ENCODE assay signal across 27 cellular contexts in the genomic region with DNA sequence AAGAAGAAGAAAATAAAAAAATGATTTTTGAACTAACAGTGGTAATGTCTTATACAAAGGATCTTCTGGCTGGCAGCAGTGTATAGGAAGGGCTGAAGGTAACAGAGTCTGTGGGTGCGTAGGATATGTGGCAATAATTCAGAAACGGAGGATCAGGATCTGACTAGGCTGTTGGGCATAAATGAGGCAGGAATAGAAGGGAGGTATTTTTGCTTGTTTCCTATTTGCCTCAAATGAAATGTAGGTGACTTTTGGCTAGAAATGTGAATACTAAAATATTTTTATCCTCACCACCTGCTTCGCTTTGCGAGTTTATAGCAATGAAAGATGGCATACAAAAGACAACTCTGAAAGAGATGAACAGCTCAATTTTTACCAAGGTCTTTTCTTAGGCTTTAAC.
"Had no signal": no experiment of that assay in that cellular context is flagged by ENCODE, and none has a peak within 500 bp of the region (broad histone marks: within the 10 kb centered on the region; RNA-seq: fewer than 3 reads in every experiment).

No MANE protein-coding gene starts in this region.

- H3K27ac Mint-ChIP-seq: natural killer cell treated with Interleukin-12 subunit alpha and Interleukin-12 subunit beta and Interleukin-15 and Interleukin-18, amount 100 ng/mL, for 72 hours; nephron progenitor cell; progenitor cell of endocrine pancreas; stimulated activated effector memory CD8-positive, alpha-beta T cell treated with anti-CD3 and anti-CD28 coated beads, Interleukin-12 subunit alpha, Interleukin-12 subunit beta, amount 100 ng/mL, for 72 hours; stimulated activated naive B cell treated with anti-CD40 and anti-IgM and Interleukin-4, amounts not matched to agents 10 μg/mL and 1 μg/mL and 100 μg/mL, for 72 hours; stimulated activated naive CD8-positive, alpha-beta T cell treated with anti-CD3 and anti-CD28 coated beads, Interleukin-15, Interleukin-2, amounts not matched to agents 100 ng/mL and 50 ng/mL, for 24 hours had no signal

- ATAC-seq: natural killer cell treated with Interleukin-12 subunit alpha and Interleukin-12 subunit beta and Interleukin-15 and Interleukin-18, amount 100 ng/mL, for 72 hours; pancreas; psoas muscle; right cardiac atrium; right lobe of liver; stimulated activated effector memory CD8-positive, alpha-beta T cell treated with anti-CD3 and anti-CD28 coated beads, Interleukin-12 subunit alpha, Interleukin-12 subunit beta, amount 100 ng/mL, for 72 hours; stimulated activated naive B cell treated with anti-CD40 and anti-IgM and Interleukin-4, amounts not matched to agents 10 μg/mL and 1 μg/mL and 100 μg/mL, for 72 hours had no signal

- DNase-seq: nephron progenitor cell; nucleus accumbens; pancreas; posterior cingulate gyrus; psoas muscle; right cardiac atrium; right lobe of liver; sigmoid colon; small intestine; stimulated activated CD4-positive, alpha-beta T cell treated with anti-CD3 and anti-CD28 coated beads, Interleukin-15, amount 100 ng/mL, for 24 hours; stimulated activated CD4-positive, alpha-beta T cell treated with anti-CD3 and anti-CD28 coated beads, Interleukin-2, amount 100 ng/mL, for 24 hours; stimulated activated CD4-positive, alpha-beta T cell treated with anti-CD3 and anti-CD28 coated beads, Interleukin-2, amount 100 ng/mL, for 48 hours; stimulated activated CD4-positive, alpha-beta T cell treated with anti-CD3 and anti-CD28 coated beads, Interleukin-4, amount 100 ng/mL, for 24 hours; stimulated activated naive B cell treated with anti-CD40 and anti-IgM and Interleukin-4, amounts not matched to agents 10 μg/mL and 1 μg/mL and 100 μg/mL, for 72 hours; stimulated activated naive CD4-positive, alpha-beta T cell treated with Interleukin-2 at 50 U/mL for 16 hours; stomach; thyroid gland; trophoblast cell; upper lobe of left lung had no signal

- H3K27me3 Mint-ChIP-seq: natural killer cell treated with Interleukin-12 subunit alpha and Interleukin-12 subunit beta and Interleukin-15 and Interleukin-18, amount 100 ng/mL, for 72 hours; progenitor cell of endocrine pancreas; stimulated activated naive B cell treated with anti-CD40 and anti-IgM and Interleukin-4, amounts not matched to agents 10 μg/mL and 1 μg/mL and 100 μg/mL, for 72 hours; stimulated activated naive CD8-positive, alpha-beta T cell treated with anti-CD3 and anti-CD28 coated beads, Interleukin-15, Interleukin-2, amounts not matched to agents 100 ng/mL and 50 ng/mL, for 24 hours had no signal

- H3K4me1 Mint-ChIP-seq: nephron progenitor cell; neural crest cell; stimulated activated effector memory CD8-positive, alpha-beta T cell treated with anti-CD3 and anti-CD28 coated beads, Interleukin-12 subunit alpha, Interleukin-12 subunit beta, amount 100 ng/mL, for 72 hours; stimulated activated naive B cell treated with anti-CD40 and anti-IgM and Interleukin-4, amounts not matched to agents 10 μg/mL and 1 μg/mL and 100 μg/mL, for 72 hours had no signal

- H3K36me3 Mint-ChIP-seq: natural killer cell treated with Interleukin-12 subunit alpha and Interleukin-12 subunit beta and Interleukin-15 and Interleukin-18, amount 100 ng/mL, for 72 hours; stimulated activated effector memory CD8-positive, alpha-beta T cell treated with anti-CD3 and anti-CD28 coated beads, Interleukin-12 subunit alpha, Interleukin-12 subunit beta, amount 100 ng/mL, for 72 hours; stimulated activated naive B cell treated with anti-CD40 and anti-IgM and Interleukin-4, amounts not matched to agents 10 μg/mL and 1 μg/mL and 100 μg/mL, for 72 hours had no signal

- H3K9me3 Mint-ChIP-seq: nephron progenitor cell; stimulated activated naive CD8-positive, alpha-beta T cell treated with anti-CD3 and anti-CD28 coated beads, Interleukin-15, Interleukin-2, amounts not matched to agents 100 ng/mL and 50 ng/mL, for 24 hours had no signal

- H3K4me3 ChIP-seq: pancreas, psoas muscle, right lobe of liver, sigmoid colon, stomach, thoracic aorta, thyroid gland, tibial nerve, upper lobe of left lung, vagina had no signal

- H3K4me3 Mint-ChIP-seq: natural killer cell treated with Interleukin-12 subunit alpha and Interleukin-12 subunit beta and Interleukin-15 and Interleukin-18, amount 100 ng/mL, for 72 hours; nephron progenitor cell; neural crest cell; stimulated activated effector memory CD8-positive, alpha-beta T cell treated with anti-CD3 and anti-CD28 coated beads, Interleukin-12 subunit alpha, Interleukin-12 subunit beta, amount 100 ng/mL, for 72 hours; stimulated activated naive B cell treated with anti-CD40 and anti-IgM and Interleukin-4, amounts not matched to agents 10 μg/mL and 1 μg/mL and 100 μg/mL, for 72 hours; stimulated activated naive CD8-positive, alpha-beta T cell treated with anti-CD3 and anti-CD28 coated beads, Interleukin-15, Interleukin-2, amounts not matched to agents 100 ng/mL and 50 ng/mL, for 24 hours had no signal
